ENCODE assay signal across 8 cellular contexts in genomic region chr7:101126651-101127459, GRCh38. TPM values are rescaled to one million over a fixed set of nuclear protein-coding genes. Genes with fewer than 3 reads are reported as not detected.
DNase-seq lines count a peak whose midpoint lies in the region; ATAC-seq and TF ChIP-seq lines count a peak whose summit lies in the region.

SERPINE1 (plus strand) TSS chr7:101127104; CDS start chr7:101128394, 1,290 bp downstream.

- peak within 1 kb of the TSS; percentile 100 for H2BK12ac ChIP-seq in mesenchymal stem cell (ENCODE audit: low read length in 2 of 2)

- H3K9ac ChIP-seq in endodermal cell (ENCODE audit: extremely low read depth, low read length, poor library complexity, severe bottlenecking) = no peak within 1 kb of the TSS
- H3K9ac ChIP-seq in mesenchymal stem cell (ENCODE audit: low read length) = peak within 1 kb of the TSS; percentile 92

- peak; percentile 76 for DNase-seq in DMS 273 (lab: John Stamatoyannopoulos, UW; ENCODE audit: unreplicated experiment)
- peak; percentile 97 for DNase-seq in M059J (ENCODE audit: low read depth)
- peak; percentile 24 for DNase-seq in activated CD4-positive, alpha-beta T cell treated with anti-CD3 and anti-CD28 coated beads, Interleukin-2, amount 50 U/mL, for 4 hours
- DNase-seq in endodermal cell = peak; percentile 90
- peak; percentile 100 for DNase-seq in mesenchymal stem cell
- peak; percentile 18 to 65 for DNase-seq in stimulated activated effector memory CD8-positive, alpha-beta T cell treated with anti-CD3 and anti-CD28 coated beads, Interleukin-12 subunit alpha, Interleukin-12 subunit beta, amount 100 ng/mL, for 72 hours (ENCODE audit: low spot score in 2 of 2)
- no peak for DNase-seq in SKM-1 (lab: John Stamatoyannopoulos, UW; ENCODE audit: unreplicated experiment)

- H4K91ac ChIP-seq in mesenchymal stem cell (ENCODE audit: low read length) = peak within 1 kb of the TSS; percentile 77

- peak within 1 kb of the TSS; percentile 75 for H3K4me2 ChIP-seq in mesenchymal stem cell (ENCODE audit: low read length, poor library complexity, severe bottlenecking)

- peak within 1 kb of the TSS; percentile 32 for H3K4me3 Mint-ChIP-seq in endodermal cell
- peak within 1 kb of the TSS; percentile 49 for H3K4me3 Mint-ChIP-seq in stimulated activated effector memory CD8-positive, alpha-beta T cell treated with anti-CD3 and anti-CD28 coated beads, Interleukin-12 subunit alpha, Interleukin-12 subunit beta, amount 100 ng/mL, for 72 hours

- no peak within 1 kb of the TSS for H3K27ac ChIP-seq in endodermal cell (ENCODE audit: low read depth, low read length)
- peak within 1 kb of the TSS; percentile 88 for H3K27ac ChIP-seq in mesenchymal stem cell (ENCODE audit: low read length, poor library complexity, severe bottlenecking)

- no peaks in the 10 kb centered on the region for H3K27me3 ChIP-seq in endodermal cell (ENCODE audit: control insufficient read depth, insufficient read depth, low read length, poor library complexity, severe bottlenecking)
- H3K27me3 ChIP-seq in mesenchymal stem cell (ENCODE audit: control insufficient read depth in 1 of 2, insufficient read depth in 1 of 2, low read length in 2 of 2) = no peaks in the 10 kb centered on the region

- H2AK5ac ChIP-seq in mesenchymal stem cell (ENCODE audit: low read length, severe bottlenecking) = peak within 1 kb of the TSS; percentile 97

- WGBS in endodermal cell (ENCODE audit: insufficient coverage in 1 of 2, insufficient read length in 1 of 2), 2 experiments = 27 to 30% methylated on average over 10 to 22 of the region's 22 CpGs
- 7% methylated on average over 20 of the region's 22 CpGs for WGBS in mesenchymal stem cell

- H3K9me3 ChIP-seq in endodermal cell (ENCODE audit: control insufficient read depth, low read length) (no peaks in the 10 kb centered on the region), mesenchymal stem cell (ENCODE audit: control insufficient read depth, low read length) (no peaks in the 10 kb centered on the region)

- peaks cover 10% of the 10 kb centered on the region for H3K9me3 Mint-ChIP-seq in endodermal cell
- no peaks in the 10 kb centered on the region for H3K9me3 Mint-ChIP-seq in stimulated activated effector memory CD8-positive, alpha-beta T cell treated with anti-CD3 and anti-CD28 coated beads, Interleukin-12 subunit alpha, Interleukin-12 subunit beta, amount 100 ng/mL, for 72 hours

- H3K14ac ChIP-seq in mesenchymal stem cell (ENCODE audit: low read length in 2 of 2) = peak within 1 kb of the TSS in 1 of 2 experiments; percentile 74

- peak within 1 kb of the TSS; percentile 61 to 100 for H3K4ac ChIP-seq in mesenchymal stem cell (ENCODE audit: low read depth in 1 of 2, low read length in 2 of 2)

- H2BK15ac ChIP-seq in mesenchymal stem cell (ENCODE audit: low read depth, poor library complexity, severe bottlenecking) = peak within 1 kb of the TSS; percentile 93

- H3K18ac ChIP-seq in mesenchymal stem cell (ENCODE audit: low read depth in 1 of 2, low read length in 2 of 2) = peak within 1 kb of the TSS; percentile 83 to 100

- H3K4me3 ChIP-seq in endodermal cell (ENCODE audit: low read length) (peak within 1 kb of the TSS; percentile 64), mesenchymal stem cell (ENCODE audit: insufficient read depth in 1 of 2, low read depth in 1 of 2, low read length in 2 of 2) (peak within 1 kb of the TSS; percentile 62 to 86)

- TF ChIP-seq CTCF in endodermal cell (conservative IDR thresholded peaks at IDR 0.05) = peak; percentile 59

- peak within 1 kb of the TSS; percentile 59 for H4K8ac ChIP-seq in mesenchymal stem cell (ENCODE audit: low read length)

- no peaks in the 10 kb centered on the region for H3K36me3 Mint-ChIP-seq in endodermal cell (ENCODE audit: low read depth)
- peaks cover 4% of the 10 kb centered on the region for H3K36me3 Mint-ChIP-seq in stimulated activated effector memory CD8-positive, alpha-beta T cell treated with anti-CD3 and anti-CD28 coated beads, Interleukin-12 subunit alpha, Interleukin-12 subunit beta, amount 100 ng/mL, for 72 hours

- H3K27ac Mint-ChIP-seq in endodermal cell = peak within 1 kb of the TSS; percentile 85
- H3K27ac Mint-ChIP-seq in stimulated activated effector memory CD8-positive, alpha-beta T cell treated with anti-CD3 and anti-CD28 coated beads, Interleukin-12 subunit alpha, Interleukin-12 subunit beta, amount 100 ng/mL, for 72 hours = peak within 1 kb of the TSS; percentile 46

- peak within 1 kb of the TSS in 1 of 2 experiments; percentile 9 for H3K23ac ChIP-seq in mesenchymal stem cell (ENCODE audit: low read length in 2 of 2)

- peaks cover 37% of the 10 kb centered on the region for H3K4me1 Mint-ChIP-seq in endodermal cell
- H3K4me1 Mint-ChIP-seq in stimulated activated effector memory CD8-positive, alpha-beta T cell treated with anti-CD3 and anti-CD28 coated beads, Interleukin-12 subunit alpha, Interleukin-12 subunit beta, amount 100 ng/mL, for 72 hours = peaks cover 48% of the 10 kb centered on the region

- H3K4me1 ChIP-seq in endodermal cell (ENCODE audit: control insufficient read depth, insufficient read depth, low read length) (peaks cover 3% of the 10 kb centered on the region), mesenchymal stem cell (ENCODE audit: control insufficient read depth, insufficient read depth, low read depth, low read length) (peaks cover 40% of the 10 kb centered on the region)

- peak within 1 kb of the TSS; percentile 66 for H2BK5ac ChIP-seq in mesenchymal stem cell (ENCODE audit: low read depth, low read length, poor library complexity, severe bottlenecking)

- H2AFZ ChIP-seq in mesenchymal stem cell (ENCODE audit: low read depth, low read length) = peak within 1 kb of the TSS; percentile 47

- peaks cover 10% of the 10 kb centered on the region for H3K27me3 Mint-ChIP-seq in endodermal cell (ENCODE audit: insufficient read depth)

- H3K36me3 ChIP-seq in endodermal cell (ENCODE audit: control insufficient read depth, insufficient read depth, low read length) (no peaks in the 10 kb centered on the region), mesenchymal stem cell (ENCODE audit: control insufficient read depth in 1 of 2, insufficient read depth in 2 of 2, low read depth in 1 of 2, low read length in 2 of 2) (peaks cover 20 to 23% of the 10 kb centered on the region in 2 experiments)

- H3K79me1 ChIP-seq in mesenchymal stem cell (replicated peaks; ENCODE audit: low read length, poor library complexity, severe bottlenecking) = peaks cover 3% of the 10 kb centered on the region

- ATAC-seq in GM19463 (IDR thresholded peaks at IDR 0.05; ENCODE audit: unreplicated experiment) = peak; percentile 61
- ATAC-seq in stimulated activated effector memory CD8-positive, alpha-beta T cell treated with anti-CD3 and anti-CD28 coated beads, Interleukin-12 subunit alpha, Interleukin-12 subunit beta, amount 100 ng/mL, for 72 hours = peak; percentile 87

- peak within 1 kb of the TSS; percentile 69 for H2BK120ac ChIP-seq in mesenchymal stem cell (ENCODE audit: low read depth, low read length)

RNA-seq across cellular contexts. Expression of gene SERPINE1, which starts in this region (rescaled TPM):
- total RNA-seq in M059J (2014; rRNA removed; shearing (Covaris generic)) = 102 and 119 TPM in 2 replicates
- 1 to 10 TPM in 1 of 2 donors, under 1 TPM in 1; 0.89 to 4.9 TPM for total RNA-seq in endodermal cell
- polyA plus RNA-seq in endodermal cell (2013, experiment 1 of 2) = 6.6 TPM
- polyA plus RNA-seq in endodermal cell (2013, experiment 2 of 2) = 8.2 TPM
- 599 TPM for polyA plus RNA-seq in mesenchymal stem cell (2013, experiment 1 of 2)
- 599 TPM for polyA plus RNA-seq in mesenchymal stem cell (2013, experiment 2 of 2)

Comparison
In these comparisons a context has a peak if more than half of its experiments do, and no peak if none do; other contexts are left out.
1. RNA of gene SERPINE1 (total RNA-seq): 102 to 119 TPM in M059J; 0.89 to 4.9 TPM in endodermal cell; every median in the first group is over 10 times any median in the second.